In genomic region chr11:105867742-105868141, GRCh38 we compare ENCODE assay signal across 15 cellular contexts.
DNase-seq lines count a peak whose midpoint lies in the region; ATAC-seq, FAIRE-seq and TF ChIP-seq lines count a peak whose summit lies in the region.
"Had no signal": no experiment of that assay in that cellular context is flagged by ENCODE, and none has a peak within 500 bp of the region (broad histone marks: within the 10 kb centered on the region; RNA-seq: fewer than 3 reads in every experiment).

No MANE protein-coding gene starts in this region.

- no peak overlapping the region for H4K5ac ChIP-seq in IMR-90 (ENCODE audit: low read depth, low read length)

- no peak overlapping the region for H4K91ac ChIP-seq in IMR-90 (ENCODE audit: insufficient read depth, low read depth, low read length)

- H3K9me3 ChIP-seq in IMR-90 (ENCODE audit: control insufficient read depth, insufficient read depth, low read length): no peaks in the 10 kb centered on the region
- H3K9me3 ChIP-seq in PC-9 (ENCODE audit: insufficient read depth, low read depth): no peaks in the 10 kb centered on the region
- H3K9me3 ChIP-seq in upper lobe of right lung: no peaks in the 10 kb centered on the region
- H3K9me3 ChIP-seq in HepG2 (ENCODE audit: low read length): no peaks in the 10 kb centered on the region
- H3K9me3 ChIP-seq: BLaER1, Caco-2 had no signal

- H3K23ac ChIP-seq in IMR-90 (ENCODE audit: low read depth, low read length): no peak overlapping the region

- CTCF ChIA-PET in IMR-90 (lab: Yijun Ruan, JAX): no interaction called here
- CTCF ChIA-PET in PC-9 (lab: Charles Lee): no interaction called here
- CTCF ChIA-PET in HepG2 (lab: Yijun Ruan, JAX; ENCODE audit: low intra/inter-chr PET ratio, low total read pairs): no interaction called here

- H2BK15ac ChIP-seq in IMR-90 (ENCODE audit: low read depth, low read length): no peak overlapping the region

- no peak for TF ChIP-seq RAD21 in IMR-90 (IDR thresholded peaks at IDR 0.05; ENCODE audit: low read length)
- no peak for TF ChIP-seq RAD21 in HepG2 (CRISPR knock-in tag; IDR thresholded peaks at IDR 0.05)

- H3K4me1 ChIP-seq in IMR-90 (ENCODE audit: control insufficient read depth, insufficient read depth, low read length) (no peaks in the 10 kb centered on the region), PC-9 (replicated peaks; ENCODE audit: insufficient read depth) (no peaks in the 10 kb centered on the region), upper lobe of right lung (no peaks in the 10 kb centered on the region), HepG2 (ENCODE audit: insufficient read depth, low read length) (no peaks in the 10 kb centered on the region)
- H3K4me1 ChIP-seq: BLaER1, Caco-2 had no signal

- H2AFZ ChIP-seq in IMR-90 (replicated peaks; ENCODE audit: low read length, poor library complexity) (no peak overlapping the region), PC-9 (peak overlapping the region; percentile 24; the same call in 1 of the 2 replicates), HepG2 (ENCODE audit: low read length) (no peak overlapping the region)

- no peaks in the 10 kb centered on the region for H3K36me3 ChIP-seq in IMR-90 (ENCODE audit: control insufficient read depth, insufficient read depth, low read length)
- H3K36me3 ChIP-seq in PC-9 (ENCODE audit: low read depth): no peaks in the 10 kb centered on the region
- H3K36me3 ChIP-seq in upper lobe of right lung: no peaks in the 10 kb centered on the region
- no peaks in the 10 kb centered on the region for H3K36me3 ChIP-seq in HepG2 (replicated peaks in 1 of 2; ENCODE audit: control insufficient read depth in 1 of 2, insufficient read depth in 2 of 2, low read length in 2 of 2)
- H3K36me3 ChIP-seq: BLaER1 had no signal

- H2BK120ac ChIP-seq in IMR-90 (ENCODE audit: low read depth, low read length): no peak overlapping the region; the same call in 1 of the 2 replicates

- H3K18ac ChIP-seq in IMR-90 (ENCODE audit: low read depth, low read length): no peak overlapping the region

- H2AK5ac ChIP-seq in IMR-90 (ENCODE audit: low read depth, low read length): no peak overlapping the region

- no peak overlapping the region for H3K4me3 ChIP-seq in IMR-90 (ENCODE audit: insufficient read depth, low read depth, low read length)
- H3K4me3 ChIP-seq in PC-9: no peak overlapping the region
- H3K4me3 ChIP-seq in epithelial cell of esophagus (ENCODE audit: low read length): no peak overlapping the region
- no peak overlapping the region for H3K4me3 ChIP-seq in upper lobe of right lung
- H3K4me3 ChIP-seq in HepG2 (replicated peaks in 1 of 3; ENCODE audit: insufficient read depth in 1 of 3, low read depth in 2 of 3, low read length in 3 of 3): no peak overlapping the region
- H3K4me3 ChIP-seq: BLaER1 had no signal

- FAIRE-seq in HepG2 (lab: Jason Lieb, UNC): no peak
- FAIRE-seq: A204.1 had no signal

- in situ Hi-C loops in IMR-90 (cut with MboI; ENCODE audit: low sequenced_read_pairs) (loop anchor here (10.0 to 25.0 kb wide), 2 partner anchors 930 to 1263 kb away; no protein-coding TSS in a partner anchor), HepG2 (cut with HindIII; ENCODE audit: extremely low pct_ligation_motif_present, low pct_unique_long_range_greater_than_20kb) (no loop called here)

- DNase-seq in IMR-90 (peak; percentile 4), PC-9 (peak in 1 of 2 experiments; percentile 44), epithelial cell of esophagus (ENCODE audit: low read depth) (peak; percentile 78), upper lobe of right lung (no peak), NCI-H82 treated with DMSO at 0.1 percent for 48 hours (lab: John Stamatoyannopoulos, UW; ENCODE audit: unreplicated experiment) (no peak), HepG2 (ENCODE audit: low spot score) (no peak)
- DNase-seq: AML-193; CD8-positive, alpha-beta memory T cell; DND-41; HCEC 1CT; HFFc6 had no signal

- BruUV-seq in IMR-90 (replicated peaks; lab: Mats Ljungman, UMichigan) (no TSS peak), PC-9 (replicated peaks; lab: Mats Ljungman, UMichigan) (no TSS peak), HepG2 (replicated peaks; lab: Mats Ljungman, UMichigan) (no TSS peak)

- dilution Hi-C loops in IMR-90 (cut with HindIII; ENCODE audit: low sequenced_read_pairs, unreplicated experiment): no loop called here

- no peak overlapping the region for H2BK5ac ChIP-seq in IMR-90 (ENCODE audit: low read depth, low read length, poor library complexity, severe bottlenecking)

- H4K20me1 ChIP-seq in IMR-90 (ENCODE audit: insufficient read depth, low read length) (no peaks in the 10 kb centered on the region), PC-9 (ENCODE audit: insufficient read depth) (no peaks in the 10 kb centered on the region), HepG2 (ENCODE audit: insufficient read depth, low read length) (no peaks in the 10 kb centered on the region)
- H4K20me1 ChIP-seq: BLaER1 had no signal

- ATAC-seq in IMR-90 (ENCODE audit: low read depth) (no peak), upper lobe of right lung (peak; percentile 48), HepG2 (no peak), HG03565 (IDR thresholded peaks at IDR 0.05; ENCODE audit: unreplicated experiment) (no peak)

- no peak for TF ChIP-seq POLR2A in IMR-90 (IDR thresholded peaks at IDR 0.05; ENCODE audit: low read depth, low read length)
- TF ChIP-seq POLR2A in HepG2 (IDR thresholded peaks at IDR 0.05; ENCODE audit: insufficient read depth in 1 of 2, low read depth in 2 of 2, low read length in 2 of 2): no peak

- no peak overlapping the region for H2BK20ac ChIP-seq in IMR-90 (ENCODE audit: low read depth, low read length)

- no peak overlapping the region for H3K56ac ChIP-seq in IMR-90 (ENCODE audit: extremely low read depth, insufficient read depth, low read length)

- H3K4ac ChIP-seq in IMR-90 (ENCODE audit: low read depth, low read length): no peak overlapping the region

- no peak for TF ChIP-seq EP300 in HepG2 (IDR thresholded peaks at IDR 0.05; ENCODE audit: low read depth in 2 of 2, low read length in 2 of 2)
- TF ChIP-seq EP300 in HepG2 (CRISPR knock-in tag; IDR thresholded peaks at IDR 0.05; ENCODE audit: borderline replicate concordance): no peak

- intact Hi-C loops in IMR-90 (cut with micrococcal nuclease): no loop called here
- intact Hi-C loops in PC-9 (cut with micrococcal nuclease; ENCODE audit: unreplicated experiment): loop anchor here (10.0 kb wide), 2 partner anchors 913 to 1703 kb away; partner anchors contain the start of gene PDGFD
- intact Hi-C loops in upper lobe of right lung (cut with DNase I): no loop called here
- intact Hi-C loops in HepG2 (cut with micrococcal nuclease; ENCODE audit: unreplicated experiment): no loop called here

- H3K79me2 ChIP-seq in PC-9 (ENCODE audit: low read depth): no peaks in the 10 kb centered on the region
- no peaks in the 10 kb centered on the region for H3K79me2 ChIP-seq in HepG2 (ENCODE audit: insufficient read depth, low read length)

- H3K9ac ChIP-seq in IMR-90 (ENCODE audit: low read depth, low read length) (no peak overlapping the region), HepG2 (ENCODE audit: insufficient read depth, low read depth, low read length) (no peak overlapping the region)
- H3K9ac ChIP-seq: BLaER1 had no signal

- no peaks in the 10 kb centered on the region for H3K27me3 ChIP-seq in IMR-90 (ENCODE audit: control insufficient read depth, insufficient read depth, low read length)
- H3K27me3 ChIP-seq in PC-9 (ENCODE audit: insufficient read depth, low read depth): no peaks in the 10 kb centered on the region
- H3K27me3 ChIP-seq in upper lobe of right lung: no peaks in the 10 kb centered on the region
- no peaks in the 10 kb centered on the region for H3K27me3 ChIP-seq in HepG2 (ENCODE audit: control insufficient read depth in 1 of 2, insufficient read depth in 2 of 2, low read length in 2 of 2)
- H3K27me3 ChIP-seq: BLaER1 had no signal

- no peak overlapping the region for H3K14ac ChIP-seq in IMR-90 (replicated peaks; ENCODE audit: low read depth, low read length)

- no CpG with 5 or more reads among the region's 2 CpGs for WGBS in IMR-90 (ENCODE audit: extremely low coverage in 2 of 2, insufficient read length in 1 of 2), 2 experiments
- 0% methylated on average over 2 of the region's 2 CpGs for WGBS in HepG2 (ENCODE audit: low lambda C conversion rate)

- H4K8ac ChIP-seq in IMR-90 (ENCODE audit: low read depth in 2 of 2, low read length in 2 of 2): no peak overlapping the region

- TF ChIP-seq CTCF in IMR-90 (conservative IDR thresholded peaks at IDR 0.05; ENCODE audit: low read depth, low read length) (no peak), PC-9 (conservative IDR thresholded peaks at IDR 0.05) (no peak), epithelial cell of esophagus (IDR thresholded peaks at IDR 0.05; ENCODE audit: insufficient read depth, low read depth, low read length, missing control alignments) (no peak), upper lobe of right lung (IDR thresholded peaks at IDR 0.05) (no peak), HepG2 (CRISPR knock-in tag; IDR thresholded peaks at IDR 0.05) (no peak)

- no peaks in the 10 kb centered on the region for H3F3A ChIP-seq in PC-9 (ENCODE audit: insufficient read depth, low read depth)

- no peak overlapping the region for H2AK9ac ChIP-seq in IMR-90 (replicated peaks; ENCODE audit: low read depth, low read length, poor library complexity)

- no peaks in the 10 kb centered on the region for H3K79me1 ChIP-seq in IMR-90 (ENCODE audit: low read depth in 1 of 2, low read length in 2 of 2)

- no peaks in the 10 kb centered on the region for H3K9me2 ChIP-seq in PC-9 (ENCODE audit: insufficient read depth)

- POLR2A ChIA-PET in IMR-90 (lab: Charles Lee; ENCODE audit: unreplicated experiment): no interaction called here
- POLR2A ChIA-PET in PC-9 (lab: Charles Lee; ENCODE audit: unreplicated experiment): no interaction called here
- POLR2A ChIA-PET in HepG2 (lab: Yijun Ruan, JAX): no interaction called here

- H3K27ac ChIP-seq in IMR-90 (ENCODE audit: insufficient read depth, low read length) (no peak overlapping the region), PC-9 (no peak overlapping the region), upper lobe of right lung (no peak overlapping the region), HepG2 (ENCODE audit: extremely low read length, insufficient read depth, low read length) (no peak overlapping the region)
- H3K27ac ChIP-seq: BLaER1 had no signal

- H3K4me2 ChIP-seq in IMR-90 (ENCODE audit: low read depth, low read length) (no peak overlapping the region), PC-9 (no peak overlapping the region), HepG2 (ENCODE audit: low read depth, low read length) (no peak overlapping the region)
- H3K4me2 ChIP-seq: BLaER1 had no signal

- no peaks in the 10 kb centered on the region; the same call in 1 of the 2 replicates for H3K9me1 ChIP-seq in IMR-90 (ENCODE audit: insufficient read depth, low read length)

Comparison
In these comparisons a context has a peak if more than half of its experiments do, and no peak if none do; other contexts are left out.
1. DNase-seq: peak in IMR-90 (single experiment) and epithelial cell of esophagus (single experiment); none in upper lobe of right lung (single experiment), NCI-H82 treated with DMSO at 0.1 percent for 48 hours (single experiment) and HepG2 (single experiment).